Comparison of ENCODE assay signal across 9 cellular contexts in genomic region chr11:76206077-76206326, GRCh38. TPM values are rescaled to one million over a fixed set of nuclear protein-coding genes. Genes with fewer than 3 reads are reported as not detected.
DNase-seq lines count a peak whose midpoint lies in the region; ATAC-seq and TF ChIP-seq lines count a peak whose summit lies in the region.
"Had no signal": no experiment of that assay in that cellular context is flagged by ENCODE, and none has a peak within 500 bp of the region (broad histone marks: within the 10 kb centered on the region; RNA-seq: fewer than 3 reads in every experiment).

No MANE protein-coding gene starts in this region.

- no peak overlapping the region for H3K9ac ChIP-seq in muscle layer of colon (ENCODE audit: low read length)
- H3K9ac ChIP-seq: KMS-11 had no signal

- H3K27ac ChIP-seq in heart left ventricle (no peak overlapping the region), muscle layer of colon (ENCODE audit: low read depth, low read length) (no peak overlapping the region), urinary bladder (ENCODE audit: low read depth) (no peak overlapping the region)
- H3K27ac ChIP-seq: KMS-11 had no signal

- DNase-seq in heart left ventricle (no peak), cardiac septum (ENCODE audit: low spot score) (no peak), cardiac fibroblast (ENCODE audit: low read depth in 2 of 2) (no peak)
- DNase-seq in stimulated activated CD4-positive, alpha-beta T cell treated with anti-CD3 and anti-CD28 coated beads, Interleukin-2, amount 100 ng/mL, for 24 hours = no peak
- no peak for DNase-seq in activated effector memory CD4-positive, alpha-beta T cell treated with anti-CD3 and anti-CD28 coated beads, Interleukin-2, amount 50 U/mL, for 16 hours

- intact Hi-C loops in heart left ventricle (cut with DNase I) = loop anchor here in 9 of 10 donors (2.0 to 10.0 kb wide), 14 partner anchors 111 to 479 kb away; partner anchors contain the start of genes GVQW3 (in 2 of the 9), THAP12 (in 2 of the 9) and EMSY (in 1 of the 9)
- intact Hi-C loops in cardiac septum (cut with DNase I) = loop anchor here (2.0 to 5.0 kb wide), 4 partner anchors 175 to 309 kb away; partner anchors contain the start of genes GVQW3 and THAP12

- no peak for TF ChIP-seq POLR2A in heart left ventricle (IDR thresholded peaks at IDR 0.05)

- TF ChIP-seq CTCF in heart left ventricle (IDR thresholded peaks at IDR 0.05) (no peak), cardiac fibroblast (IDR thresholded peaks at IDR 0.05; ENCODE audit: low read depth, low read length) (no peak)

- ATAC-seq in heart left ventricle (no peak), GM19324 (IDR thresholded peaks at IDR 0.05; ENCODE audit: low FRiP score, unreplicated experiment) (no peak)

- no peaks in the 10 kb centered on the region for H3K36me3 ChIP-seq in heart left ventricle
- H3K36me3 ChIP-seq in muscle layer of colon (ENCODE audit: insufficient read depth, low read length) = no peaks in the 10 kb centered on the region
- no peaks in the 10 kb centered on the region for H3K36me3 ChIP-seq in urinary bladder (ENCODE audit: insufficient read depth)

- H3K9me3 ChIP-seq in heart left ventricle (no peaks in the 10 kb centered on the region), muscle layer of colon (ENCODE audit: low read length) (no peaks in the 10 kb centered on the region)

- WGBS in heart left ventricle, 4 donors = 17 to 29% (median 25%) methylated on average over 18 of the region's 18 CpGs; no CpG with 5 or more reads in 1 of the 4 donors
- WGBS in urinary bladder = 22% methylated on average over 18 of the region's 18 CpGs

- H3K4me1 ChIP-seq in heart left ventricle = peaks cover 0 to 58% (median 34%) of the 10 kb centered on the region in 12 donors
- H3K4me1 ChIP-seq in muscle layer of colon (ENCODE audit: insufficient read depth, low read length) = peaks cover 25% of the 10 kb centered on the region
- no peaks in the 10 kb centered on the region for H3K4me1 ChIP-seq in urinary bladder (ENCODE audit: insufficient read depth)

- H3K27me3 ChIP-seq in heart left ventricle (peaks cover 0 to 58% (median 0%) of the 10 kb centered on the region in 9 donors), muscle layer of colon (ENCODE audit: control insufficient read depth in 1 of 2, insufficient read depth in 2 of 2, low read length in 2 of 2) (peaks cover 26 to 53% of the 10 kb centered on the region in 2 donors)

- H3K4me3 ChIP-seq in heart left ventricle (peak overlapping the region; percentile 6 to 82 (median 68)), cardiac fibroblast (replicated peaks in 1 of 2; ENCODE audit: low read depth in 2 of 2, low read length in 2 of 2) (peak overlapping the region; percentile 44 to 49), muscle layer of colon (ENCODE audit: low read depth in 1 of 2, low read length in 2 of 2) (peak overlapping the region; percentile 61 to 81), urinary bladder (ENCODE audit: low read depth, low read length) (peak overlapping the region; percentile 41)

RNA-seq across cellular contexts. Expression of gene WNT11, which starts 0.3 kb away (rescaled TPM):
- total RNA-seq in heart left ventricle (10 to 100 TPM in 2 of 9 donors, 1 to 10 TPM in 7; 5.0 to 20.9 (median 9.2) TPM), cardiac septum (9.2 TPM), urinary bladder (6.3 TPM)
- polyA plus RNA-seq in heart left ventricle (1 to 10 TPM; 3.8 to 6.7 TPM), urinary bladder (18.9 TPM)
